1 cellular context compared by ENCODE assay signal in the genomic region with DNA sequence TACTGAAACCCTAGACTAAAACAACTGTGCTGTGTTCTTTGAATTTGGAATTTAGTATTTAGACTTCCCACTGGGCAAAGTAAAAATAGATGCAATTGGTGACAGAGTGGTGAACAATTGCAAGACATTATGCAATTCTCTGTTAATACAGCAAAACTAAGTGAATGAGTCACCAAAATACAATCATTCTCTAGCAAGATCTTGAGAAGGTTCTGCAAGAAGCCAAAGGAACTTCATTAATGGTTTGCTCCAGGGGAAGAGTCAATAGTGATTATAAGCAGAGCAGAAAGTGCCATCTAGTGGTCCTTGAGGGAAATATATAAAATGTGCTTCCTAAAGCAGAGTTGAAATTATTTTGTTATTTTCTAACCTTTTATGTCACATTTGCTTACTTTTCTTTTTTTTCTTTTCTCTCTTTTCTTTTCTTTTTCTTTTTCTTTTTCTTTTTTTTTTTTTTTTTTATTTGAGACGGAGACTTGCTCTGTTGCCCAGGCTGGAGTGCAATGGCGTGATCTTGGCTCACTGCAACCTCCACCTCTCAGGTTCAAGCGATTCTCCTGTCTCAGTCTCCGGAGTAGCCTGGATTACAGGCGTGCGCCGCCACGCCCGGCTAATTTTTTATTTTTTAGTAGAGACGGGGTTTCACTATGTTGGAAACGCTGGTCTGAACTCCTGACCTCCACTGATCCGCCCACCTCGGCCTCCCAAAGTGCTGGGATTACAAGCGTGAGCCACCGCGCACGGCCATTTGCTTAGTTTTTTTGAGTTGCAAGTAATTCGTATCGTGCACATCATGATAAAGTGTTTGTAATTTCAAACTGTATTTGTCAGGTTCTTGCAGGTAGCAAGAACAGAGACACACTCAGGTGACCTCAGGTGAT.
TF ChIP-seq lines count a peak whose summit lies in the region.

No MANE protein-coding gene starts in this region.

TF ChIP-seq in IMR-90, 13 proteins besides CTCF, POLR2A, EP300 and RAD21 (continued from another document):
- TF ChIP-seq, protein P1, sequence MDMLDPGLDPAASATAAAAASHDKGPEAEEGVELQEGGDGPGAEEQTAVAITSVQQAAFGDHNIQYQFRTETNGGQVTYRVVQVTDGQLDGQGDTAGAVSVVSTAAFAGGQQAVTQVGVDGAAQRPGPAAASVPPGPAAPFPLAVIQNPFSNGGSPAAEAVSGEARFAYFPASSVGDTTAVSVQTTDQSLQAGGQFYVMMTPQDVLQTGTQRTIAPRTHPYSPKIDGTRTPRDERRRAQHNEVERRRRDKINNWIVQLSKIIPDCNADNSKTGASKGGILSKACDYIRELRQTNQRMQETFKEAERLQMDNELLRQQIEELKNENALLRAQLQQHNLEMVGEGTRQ (IDR thresholded peaks at IDR 0.05; ENCODE audit: low read depth, low read length): no peak
- TF ChIP-seq SMC3 (IDR thresholded peaks at IDR 0.05; ENCODE audit: low read depth, low read length) (peak; percentile 62), NFE2L2 (IDR thresholded peaks at IDR 0.05; ENCODE audit: low read depth, low read length) (no peak), BHLHE40 (IDR thresholded peaks at IDR 0.05; ENCODE audit: low read depth, low read length) (no peak; the same call in 1 of the 2 replicates)
